In the genomic region with DNA sequence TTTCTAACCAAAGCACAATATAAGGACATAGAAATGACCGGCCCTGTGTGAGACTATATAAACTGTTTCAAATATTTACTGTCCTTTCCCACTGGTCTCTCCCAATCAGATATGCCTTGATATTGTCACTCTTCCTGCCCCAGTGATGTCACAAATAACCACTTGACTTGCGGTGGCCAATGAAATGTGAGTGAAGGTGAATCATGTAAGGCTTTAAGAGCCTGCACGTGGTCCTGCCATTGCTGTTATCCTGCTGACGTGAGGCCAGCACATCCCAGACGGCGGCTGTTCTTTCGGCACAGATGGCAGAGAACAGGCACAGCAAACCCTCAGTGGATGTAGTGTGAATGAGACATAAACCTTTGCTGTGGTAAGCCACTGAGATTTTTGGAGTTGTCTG, we compare ENCODE assay signal across 2 cellular contexts.
TF ChIP-seq lines count a peak whose summit lies in the region.

No MANE protein-coding gene starts in this region.

TF ChIP-seq in HEK293, 187 proteins besides CTCF, POLR2A, EP300 and RAD21:
- TF ChIP-seq ZBTB8A (tag by site-specific recombination; IDR thresholded peaks at IDR 0.05) = no peak
- TF ChIP-seq, protein P1, sequence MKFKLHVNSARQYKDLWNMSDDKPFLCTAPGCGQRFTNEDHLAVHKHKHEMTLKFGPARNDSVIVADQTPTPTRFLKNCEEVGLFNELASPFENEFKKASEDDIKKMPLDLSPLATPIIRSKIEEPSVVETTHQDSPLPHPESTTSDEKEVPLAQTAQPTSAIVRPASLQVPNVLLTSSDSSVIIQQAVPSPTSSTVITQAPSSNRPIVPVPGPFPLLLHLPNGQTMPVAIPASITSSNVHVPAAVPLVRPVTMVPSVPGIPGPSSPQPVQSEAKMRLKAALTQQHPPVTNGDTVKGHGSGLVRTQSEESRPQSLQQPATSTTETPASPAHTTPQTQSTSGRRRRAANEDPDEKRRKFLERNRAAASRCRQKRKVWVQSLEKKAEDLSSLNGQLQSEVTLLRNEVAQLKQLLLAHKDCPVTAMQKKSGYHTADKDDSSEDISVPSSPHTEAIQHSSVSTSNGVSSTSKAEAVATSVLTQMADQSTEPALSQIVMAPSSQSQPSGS (tag by site-specific recombination; IDR thresholded peaks at IDR 0.05; ENCODE audit: low read depth) = peak; percentile 25; the same call in 1 of the 2 replicates

TF ChIP-seq in GM12878, 131 proteins besides CTCF, POLR2A, EP300 and RAD21:
- no peak for TF ChIP-seq CREB1 (IDR thresholded peaks at IDR 0.05; ENCODE audit: low read depth)
- TF ChIP-seq RAD51 (IDR thresholded peaks at IDR 0.05) = no peak
- TF ChIP-seq, protein P2, sequence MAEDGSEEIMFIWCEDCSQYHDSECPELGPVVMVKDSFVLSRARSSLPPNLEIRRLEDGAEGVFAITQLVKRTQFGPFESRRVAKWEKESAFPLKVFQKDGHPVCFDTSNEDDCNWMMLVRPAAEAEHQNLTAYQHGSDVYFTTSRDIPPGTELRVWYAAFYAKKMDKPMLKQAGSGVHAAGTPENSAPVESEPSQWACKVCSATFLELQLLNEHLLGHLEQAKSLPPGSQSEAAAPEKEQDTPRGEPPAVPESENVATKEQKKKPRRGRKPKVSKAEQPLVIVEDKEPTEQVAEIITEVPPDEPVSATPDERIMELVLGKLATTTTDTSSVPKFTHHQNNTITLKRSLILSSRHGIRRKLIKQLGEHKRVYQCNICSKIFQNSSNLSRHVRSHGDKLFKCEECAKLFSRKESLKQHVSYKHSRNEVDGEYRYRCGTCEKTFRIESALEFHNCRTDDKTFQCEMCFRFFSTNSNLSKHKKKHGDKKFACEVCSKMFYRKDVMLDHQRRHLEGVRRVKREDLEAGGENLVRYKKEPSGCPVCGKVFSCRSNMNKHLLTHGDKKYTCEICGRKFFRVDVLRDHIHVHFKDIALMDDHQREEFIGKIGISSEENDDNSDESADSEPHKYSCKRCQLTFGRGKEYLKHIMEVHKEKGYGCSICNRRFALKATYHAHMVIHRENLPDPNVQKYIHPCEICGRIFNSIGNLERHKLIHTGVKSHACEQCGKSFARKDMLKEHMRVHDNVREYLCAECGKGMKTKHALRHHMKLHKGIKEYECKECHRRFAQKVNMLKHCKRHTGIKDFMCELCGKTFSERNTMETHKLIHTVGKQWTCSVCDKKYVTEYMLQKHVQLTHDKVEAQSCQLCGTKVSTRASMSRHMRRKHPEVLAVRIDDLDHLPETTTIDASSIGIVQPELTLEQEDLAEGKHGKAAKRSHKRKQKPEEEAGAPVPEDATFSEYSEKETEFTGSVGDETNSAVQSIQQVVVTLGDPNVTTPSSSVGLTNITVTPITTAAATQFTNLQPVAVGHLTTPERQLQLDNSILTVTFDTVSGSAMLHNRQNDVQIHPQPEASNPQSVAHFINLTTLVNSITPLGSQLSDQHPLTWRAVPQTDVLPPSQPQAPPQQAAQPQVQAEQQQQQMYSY (CRISPR knock-in tag; IDR thresholded peaks at IDR 0.05) = no peak
- no peak for TF ChIP-seq STAT3 (IDR thresholded peaks at IDR 0.05; ENCODE audit: low read depth, low read length)
- TF ChIP-seq, protein P3, sequence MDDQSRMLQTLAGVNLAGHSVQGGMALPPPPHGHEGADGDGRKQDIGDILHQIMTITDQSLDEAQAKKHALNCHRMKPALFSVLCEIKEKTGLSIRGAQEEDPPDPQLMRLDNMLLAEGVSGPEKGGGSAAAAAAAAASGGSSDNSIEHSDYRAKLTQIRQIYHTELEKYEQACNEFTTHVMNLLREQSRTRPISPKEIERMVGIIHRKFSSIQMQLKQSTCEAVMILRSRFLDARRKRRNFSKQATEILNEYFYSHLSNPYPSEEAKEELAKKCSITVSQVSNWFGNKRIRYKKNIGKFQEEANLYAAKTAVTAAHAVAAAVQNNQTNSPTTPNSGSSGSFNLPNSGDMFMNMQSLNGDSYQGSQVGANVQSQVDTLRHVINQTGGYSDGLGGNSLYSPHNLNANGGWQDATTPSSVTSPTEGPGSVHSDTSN (IDR thresholded peaks at IDR 0.05; ENCODE audit: insufficient replicate concordance, low read depth, low read length) = no peak
- no peak for TF ChIP-seq ATF7 (IDR thresholded peaks at IDR 0.05; ENCODE audit: low read depth)
- no peak for TF ChIP-seq IRF4 (IDR thresholded peaks at IDR 0.05; ENCODE audit: low read depth, low read length)
- TF ChIP-seq ZZZ3 (IDR thresholded peaks at IDR 0.05; ENCODE audit: control insufficient read depth, insufficient read length, low read depth) = no peak
- TF ChIP-seq BMI1 (IDR thresholded peaks at IDR 0.05; ENCODE audit: borderline replicate concordance) = no peak
- no peak for TF ChIP-seq ZNF274 (IDR thresholded peaks at IDR 0.05; ENCODE audit: insufficient read depth, insufficient read length)
- no peak for TF ChIP-seq IKZF1 (conservative IDR thresholded peaks at IDR 0.05)
TF ChIP-seq in GM12878: peak in this region for 0.
